In genomic region chr6:167485186-167485978, GRCh38 we compare ENCODE assay signal across 10 cellular contexts.
DNase-seq lines count a peak whose midpoint lies in the region; ATAC-seq, FAIRE-seq and TF ChIP-seq lines count a peak whose summit lies in the region.
"Had no signal": no experiment of that assay in that cellular context is flagged by ENCODE, and none has a peak within 500 bp of the region (broad histone marks: within the 10 kb centered on the region; RNA-seq: fewer than 3 reads in every experiment).

No MANE protein-coding gene starts in this region.

- H3K79me2 ChIP-seq in SK-N-SH (ENCODE audit: insufficient read depth) (no peaks in the 10 kb centered on the region), HepG2 (ENCODE audit: insufficient read depth, low read length) (no peaks in the 10 kb centered on the region)

- peak; percentile 78 for FAIRE-seq in HepG2 (lab: Jason Lieb, UNC)
- FAIRE-seq: HTR-8/SVneo had no signal

- TF ChIP-seq CTCF in SK-N-SH (IDR thresholded peaks at IDR 0.05) = no peak
- TF ChIP-seq CTCF in coronary artery (IDR thresholded peaks at IDR 0.05) = peak; percentile 41
- peak; percentile 70 for TF ChIP-seq CTCF in HepG2 (CRISPR knock-in tag; IDR thresholded peaks at IDR 0.05)
- peak; percentile 67 for TF ChIP-seq CTCF in type B pancreatic cell (conservative IDR thresholded peaks at IDR 0.05)

- in situ Hi-C loops in HepG2 (cut with HindIII; ENCODE audit: extremely low pct_ligation_motif_present, low pct_unique_long_range_greater_than_20kb) = no loop called here

- H3K36me3 ChIP-seq in SK-N-SH (replicated peaks in 1 of 2; ENCODE audit: control insufficient read depth in 1 of 2, insufficient read depth in 2 of 2, low read length in 1 of 2) (no peaks in the 10 kb centered on the region), HepG2 (replicated peaks in 1 of 2; ENCODE audit: control insufficient read depth in 1 of 2, insufficient read depth in 2 of 2, low read length in 2 of 2) (no peaks in the 10 kb centered on the region)
- H3K36me3 ChIP-seq: BLaER1 had no signal

- H3K4me2 ChIP-seq in SK-N-SH = no peak overlapping the region
- no peak overlapping the region for H3K4me2 ChIP-seq in HepG2 (ENCODE audit: low read depth, low read length)
- H3K4me2 ChIP-seq: BLaER1 had no signal

- H2AFZ ChIP-seq in SK-N-SH (ENCODE audit: low read depth) (no peak overlapping the region), HepG2 (ENCODE audit: low read length) (no peak overlapping the region)

- H3K27me3 Mint-ChIP-seq in type B pancreatic cell = peaks cover 3% of the 10 kb centered on the region

- WGBS in SK-N-SH (ENCODE audit: low lambda C conversion rate) = 34% methylated on average over 16 of the region's 16 CpGs
- 66% methylated on average over 16 of the region's 16 CpGs for WGBS in HepG2 (ENCODE audit: low lambda C conversion rate)

- H3K9me2 ChIP-seq in SK-N-SH = no peaks in the 10 kb centered on the region

- TF ChIP-seq RAD21 in SK-N-SH (IDR thresholded peaks at IDR 0.05; ENCODE audit: low read length) (peak; percentile 60), HepG2 (CRISPR knock-in tag; IDR thresholded peaks at IDR 0.05) (peak; percentile 66)

- H3K27ac ChIP-seq in SK-N-SH (ENCODE audit: low read depth in 2 of 2, low read length in 1 of 2) (no peak overlapping the region), coronary artery (no peak overlapping the region), HepG2 (ENCODE audit: extremely low read length, insufficient read depth, low read length) (no peak overlapping the region)
- H3K27ac ChIP-seq: BLaER1 had no signal

- TF ChIP-seq EP300 in SK-N-SH (IDR thresholded peaks at IDR 0.05; ENCODE audit: borderline replicate concordance in 1 of 2, low read depth in 1 of 2, low read length in 1 of 2) = no peak
- no peak for TF ChIP-seq EP300 in HepG2 (IDR thresholded peaks at IDR 0.05; ENCODE audit: low read depth in 2 of 2, low read length in 2 of 2)
- no peak for TF ChIP-seq EP300 in HepG2 (CRISPR knock-in tag; IDR thresholded peaks at IDR 0.05; ENCODE audit: borderline replicate concordance)

- H3K9ac ChIP-seq in SK-N-SH (no peak overlapping the region), HepG2 (ENCODE audit: insufficient read depth, low read depth, low read length) (no peak overlapping the region)
- H3K9ac ChIP-seq: BLaER1 had no signal

- no peak for ATAC-seq in SK-N-SH treated with all-trans-retinoic acid at 6 μM for 48 hours
- peak; percentile 79 for ATAC-seq in HepG2
- ATAC-seq in GM18907 (IDR thresholded peaks at IDR 0.05; ENCODE audit: unreplicated experiment) = no peak

- H3K9me3 ChIP-seq in SK-N-SH (no peaks in the 10 kb centered on the region), HepG2 (ENCODE audit: low read length) (no peaks in the 10 kb centered on the region)
- H3K9me3 ChIP-seq: BLaER1 had no signal

- H3K4me1 ChIP-seq in SK-N-SH (ENCODE audit: control insufficient read depth in 1 of 2, insufficient read depth in 2 of 2, low read depth in 1 of 2, low read length in 1 of 2) = no peaks in the 10 kb centered on the region
- peaks cover 12% of the 10 kb centered on the region for H3K4me1 ChIP-seq in HepG2 (ENCODE audit: insufficient read depth, low read length)

- H3K4me3 ChIP-seq in SK-N-SH (ENCODE audit: low read depth in 2 of 2, low read length in 1 of 2) = no peak overlapping the region
- no peak overlapping the region for H3K4me3 ChIP-seq in coronary artery
- no peak overlapping the region for H3K4me3 ChIP-seq in HepG2 (replicated peaks in 1 of 3; ENCODE audit: insufficient read depth in 1 of 3, low read depth in 2 of 3, low read length in 3 of 3)
- H3K4me3 ChIP-seq: BLaER1 had no signal

- H4K20me1 ChIP-seq in SK-N-SH (ENCODE audit: insufficient read depth) = no peaks in the 10 kb centered on the region; the same call in 1 of the 2 replicates
- no peaks in the 10 kb centered on the region for H4K20me1 ChIP-seq in HepG2 (ENCODE audit: insufficient read depth, low read length)
- H4K20me1 ChIP-seq: BLaER1 had no signal

- peaks cover 3% of the 10 kb centered on the region for H3K4me1 Mint-ChIP-seq in type B pancreatic cell (ENCODE audit: unreplicated experiment)

- no peaks in the 10 kb centered on the region for H3K36me3 Mint-ChIP-seq in type B pancreatic cell

- peak; percentile 58 for DNase-seq in SK-N-SH
- DNase-seq in coronary artery (ENCODE audit: low spot score) = no peak
- DNase-seq in HepG2 (ENCODE audit: low spot score) = peak; percentile 39
- DNase-seq in type B pancreatic cell (ENCODE audit: extremely low spot score, unreplicated experiment) = no peak
- DNase-seq in cerebellar nuclear complex (lab: John Stamatoyannopoulos, UW) = no peak
- no peak for DNase-seq in GM03348 (ENCODE audit: low spot score)

- no peak overlapping the region for H3K27ac Mint-ChIP-seq in type B pancreatic cell

- H3K27me3 ChIP-seq in SK-N-SH (ENCODE audit: insufficient read depth) = no peaks in the 10 kb centered on the region
- peaks cover 2 to 11% of the 10 kb centered on the region in 2 experiments; a peak in 4 of 5 replicates for H3K27me3 ChIP-seq in HepG2 (ENCODE audit: control insufficient read depth in 1 of 2, insufficient read depth in 2 of 2, low read length in 2 of 2)
- H3K27me3 ChIP-seq: BLaER1 had no signal

- no TSS peak for BruUV-seq in HepG2 (replicated peaks; lab: Mats Ljungman, UMichigan)

- no peak overlapping the region for H3K4me3 Mint-ChIP-seq in type B pancreatic cell

- no peak for TF ChIP-seq POLR2A in HepG2 (IDR thresholded peaks at IDR 0.05; ENCODE audit: insufficient read depth in 1 of 2, low read depth in 2 of 2, low read length in 2 of 2)

- H3F3A ChIP-seq in SK-N-SH (replicated peaks; ENCODE audit: insufficient read depth) = no peaks in the 10 kb centered on the region

- POLR2A ChIA-PET in SK-N-SH (lab: Yijun Ruan, JAX) (no interaction called here), HepG2 (lab: Yijun Ruan, JAX) (no interaction called here)

- CTCF ChIA-PET in SK-N-SH (lab: Yijun Ruan, JAX) (interaction anchor here (0.7 to 2.4 kb wide), 9 partner anchors 9 to 422 kb away, joined by 3 to 16 read pairs (median 5); no protein-coding TSS in a partner anchor), HepG2 (lab: Yijun Ruan, JAX; ENCODE audit: low intra/inter-chr PET ratio, low total read pairs) (interaction anchor here (2.0 kb wide), 1 partner anchor 413 kb away, joined by 13 read pairs; no protein-coding TSS in a partner anchor)

- intact Hi-C loops in HepG2 (cut with micrococcal nuclease; ENCODE audit: unreplicated experiment) = loop anchor here (1.0 kb wide), 1 partner anchor 413 kb away; no protein-coding TSS in a partner anchor

- H3K9me3 Mint-ChIP-seq in type B pancreatic cell = no peaks in the 10 kb centered on the region

TF ChIP-seq in SK-N-SH, 30 proteins besides CTCF, POLR2A, EP300 and RAD21:
- no peak for TF ChIP-seq RFX5 (IDR thresholded peaks at IDR 0.05; ENCODE audit: low read length)
- peak; percentile 18; the same call in 1 of the 2 replicates for TF ChIP-seq SMC3 (IDR thresholded peaks at IDR 0.05; ENCODE audit: low read depth, low read length)

TF ChIP-seq in SK-N-SH treated with all-trans-retinoic acid at 6 μM for 48 hours, 23 proteins besides CTCF, POLR2A, EP300 and RAD21 (continues in another document):
- TF ChIP-seq SNAI2 (CRISPR knock-in tag; IDR thresholded peaks at IDR 0.05) = no peak
- TF ChIP-seq RARB (CRISPR knock-in tag; IDR thresholded peaks at IDR 0.05) = no peak
- TF ChIP-seq GLIS3 (CRISPR knock-in tag; IDR thresholded peaks at IDR 0.05) = no peak
- TF ChIP-seq ZFP3 (CRISPR knock-in tag; IDR thresholded peaks at IDR 0.05) = no peak
- TF ChIP-seq ZNF565 (CRISPR knock-in tag; conservative IDR thresholded peaks at IDR 0.05; ENCODE audit: low read depth) = no peak

TF ChIP-seq in HepG2, 621 proteins besides CTCF, POLR2A, EP300 and RAD21 (continues in another document):
- TF ChIP-seq FOXA3 (CRISPR knock-in tag; IDR thresholded peaks at IDR 0.05) (no peak), KLF12 (CRISPR knock-in tag; IDR thresholded peaks at IDR 0.05; ENCODE audit: borderline replicate concordance) (peak; percentile 31; the same call in 1 of the 2 replicates), ZNF878 (CRISPR knock-in tag; IDR thresholded peaks at IDR 0.05) (no peak), KDM3A (CRISPR knock-in tag; IDR thresholded peaks at IDR 0.05; ENCODE audit: low read depth) (no peak), SRSF1 (optimal IDR thresholded peaks at IDR 0.05; ENCODE audit: low read depth, low read length) (no peak), KDM1A (CRISPR knock-in tag; IDR thresholded peaks at IDR 0.05) (no peak), FUBP1 (CRISPR knock-in tag; IDR thresholded peaks at IDR 0.05; ENCODE audit: borderline replicate concordance) (no peak), MEF2D (CRISPR knock-in tag; IDR thresholded peaks at IDR 0.05) (no peak), ZNF629 (CRISPR knock-in tag; conservative IDR thresholded peaks at IDR 0.05) (no peak), RNF2 (conservative IDR thresholded peaks at IDR 0.05; ENCODE audit: low read depth) (0 out of 2 replicates have a peak, but pooled peaks have one; percentile 28), ATAD3A (CRISPR knock-in tag; IDR thresholded peaks at IDR 0.05) (no peak), ZNF264 (CRISPR knock-in tag; IDR thresholded peaks at IDR 0.05) (no peak), SMC3 (IDR thresholded peaks at IDR 0.05; ENCODE audit: low read length) (peak; percentile 83), MED1 (CRISPR knock-in tag; IDR thresholded peaks at IDR 0.05) (0 out of 2 replicates have a peak, but pooled peaks have one; percentile 24), STAG1 (CRISPR knock-in tag; IDR thresholded peaks at IDR 0.05) (peak; percentile 89), SATB2 (CRISPR knock-in tag; IDR thresholded peaks at IDR 0.05) (no peak), ZFP90 (CRISPR knock-in tag; IDR thresholded peaks at IDR 0.05; ENCODE audit: borderline replicate concordance) (no peak), ATF3 (CRISPR knock-in tag; IDR thresholded peaks at IDR 0.05) (no peak), ZNF670 (CRISPR knock-in tag; IDR thresholded peaks at IDR 0.05; ENCODE audit: borderline replicate concordance) (no peak)

Comparison
In these comparisons a context has a peak if more than half of its experiments do, and no peak if none do; other contexts are left out.
1. DNase-seq: peak in SK-N-SH (single experiment) and HepG2 (single experiment); none in coronary artery (single experiment), type B pancreatic cell (single experiment), cerebellar nuclear complex (0 of 2) and GM03348 (single experiment).
2. Of the 25 proteins assayed by ChIP-seq in both HepG2 and SK-N-SH: peak only in HepG2: CTCF; only in SK-N-SH: none; in both: RAD21 and SMC3; in neither: 22.